ENCODE assay signal across 10 cellular contexts in genomic region chr3:158808697-158809096, GRCh38. TPM values are rescaled to one million over a fixed set of nuclear protein-coding genes. Genes with fewer than 3 reads are reported as not detected.
DNase-seq lines count a peak whose midpoint lies in the region; ATAC-seq and TF ChIP-seq lines count a peak whose summit lies in the region.
"Had no signal": no experiment of that assay in that cellular context is flagged by ENCODE, and none has a peak within 500 bp of the region (broad histone marks: within the 10 kb centered on the region; RNA-seq: fewer than 3 reads in every experiment).

No MANE protein-coding gene starts in this region.

- 36 to 46% methylated on average over 3 of the region's 3 CpGs for WGBS in GM23248 (ENCODE audit: low coverage in 1 of 2, low lambda C conversion rate in 2 of 2, missing lambda C conversion rate in 2 of 2), 2 experiments

- CTCF ChIA-PET in CD8-positive, alpha-beta T cell (lab: Charles Lee) = interaction anchor here (1.4 kb wide), 1 partner anchor 149 kb away, joined by 4 read pairs; no protein-coding TSS in a partner anchor

- H2AFZ ChIP-seq in GM23248 (no peak overlapping the region), osteoblast (ENCODE audit: low read length) (no peak overlapping the region)

- no peaks in the 10 kb centered on the region for H3K9me2 ChIP-seq in GM23248 (ENCODE audit: insufficient read depth)

- peak overlapping the region; percentile 52 for H3K27ac ChIP-seq in GM23248
- H3K27ac ChIP-seq in osteoblast (ENCODE audit: low read depth, low read length) = peak overlapping the region; percentile 48
- no peak overlapping the region for H3K27ac ChIP-seq in CD8-positive, alpha-beta T cell (ENCODE audit: low read depth, low read length)

- H3K9me3 ChIP-seq in GM23248 (ENCODE audit: low read depth) = no peaks in the 10 kb centered on the region
- H3K9me3 ChIP-seq in osteoblast (ENCODE audit: low read depth, low read length) = no peaks in the 10 kb centered on the region
- H3K9me3 ChIP-seq in CD8-positive, alpha-beta T cell (ENCODE audit: low read length) = no peaks in the 10 kb centered on the region

- H3K9ac ChIP-seq in GM23248 = no peak overlapping the region

- H3K4me3 ChIP-seq in GM23248 (no peak overlapping the region), osteoblast (ENCODE audit: insufficient read depth, low read length) (no peak overlapping the region)
- H3K4me3 ChIP-seq in CD8-positive, alpha-beta T cell (ENCODE audit: low read depth, low read length) = no peak overlapping the region

- peaks cover 23% of the 10 kb centered on the region for H3F3A ChIP-seq in GM23248 (ENCODE audit: insufficient read depth)

- no peaks in the 10 kb centered on the region for H3K27me3 Mint-ChIP-seq in CD8-positive, alpha-beta T cell (ENCODE audit: low read depth)

- no peaks in the 10 kb centered on the region for H3K27me3 ChIP-seq in GM23248 (replicated peaks; ENCODE audit: insufficient read depth)
- no peaks in the 10 kb centered on the region for H3K27me3 ChIP-seq in osteoblast (ENCODE audit: insufficient read depth, low read length)
- no peaks in the 10 kb centered on the region for H3K27me3 ChIP-seq in CD8-positive, alpha-beta T cell (ENCODE audit: insufficient read depth, low read length)

- H3K9me3 Mint-ChIP-seq in CD8-positive, alpha-beta T cell = no peaks in the 10 kb centered on the region

- intact Hi-C loops in CD8-positive, alpha-beta T cell (cut with DNase I, micrococcal nuclease) = loop anchor here in 1 of 2 experiments (10.0 kb wide), 1 partner anchor 694 kb away; the partner anchor contains the start of gene RSRC1

- no peak overlapping the region for H3K4me3 Mint-ChIP-seq in CD8-positive, alpha-beta T cell

- H4K20me1 ChIP-seq in GM23248 (ENCODE audit: insufficient read depth) = no peaks in the 10 kb centered on the region
- H4K20me1 ChIP-seq in osteoblast (ENCODE audit: insufficient read depth, low read length) = peaks cover 5% of the 10 kb centered on the region

- H3K36me3 Mint-ChIP-seq in CD8-positive, alpha-beta T cell = peaks cover 77% of the 10 kb centered on the region

- POLR2A ChIA-PET in CD8-positive, alpha-beta T cell (lab: Charles Lee) = no interaction called here

- peaks cover 30% of the 10 kb centered on the region for H3K4me1 Mint-ChIP-seq in CD8-positive, alpha-beta T cell (ENCODE audit: low read depth)

- TF ChIP-seq CTCF in osteoblast (IDR thresholded peaks at IDR 0.05; ENCODE audit: extremely low read depth, low read depth, low read length) = no peak
- no peak for TF ChIP-seq CTCF in GM10266 (IDR thresholded peaks at IDR 0.05; ENCODE audit: control insufficient read depth, insufficient read depth, low read depth, missing control alignments)
- no peak for TF ChIP-seq CTCF in CD8-positive, alpha-beta T cell (IDR thresholded peaks at IDR 0.05)

- in situ Hi-C loops in GM23248 (cut with MboI) = no loop called here

- H3K79me2 ChIP-seq in GM23248 (ENCODE audit: insufficient read depth) (peaks cover 36% of the 10 kb centered on the region), osteoblast (ENCODE audit: insufficient read depth, low read length) (peaks cover 39% of the 10 kb centered on the region)

- no peak for ATAC-seq in CD8-positive, alpha-beta T cell

- peaks cover 26% of the 10 kb centered on the region for H3K4me1 ChIP-seq in GM23248 (ENCODE audit: insufficient read depth)
- H3K4me1 ChIP-seq in osteoblast (ENCODE audit: insufficient read depth, low read length) = peaks cover 14% of the 10 kb centered on the region
- H3K4me1 ChIP-seq in CD8-positive, alpha-beta T cell (ENCODE audit: insufficient read depth, low read length) = peaks cover 13% of the 10 kb centered on the region

- peaks cover 51% of the 10 kb centered on the region for H3K36me3 ChIP-seq in GM23248 (ENCODE audit: low read depth)
- H3K36me3 ChIP-seq in osteoblast (ENCODE audit: insufficient read depth, low read length) = peaks cover 80% of the 10 kb centered on the region
- peaks cover 47% of the 10 kb centered on the region for H3K36me3 ChIP-seq in CD8-positive, alpha-beta T cell (ENCODE audit: insufficient read depth, low read length)

- H3K27ac Mint-ChIP-seq in CD8-positive, alpha-beta T cell = no peak overlapping the region

- peak; percentile 91 for DNase-seq in GM23248
- DNase-seq in MV-4-11 (lab: John Stamatoyannopoulos, UW) = peak; percentile 79
- DNase-seq in astrocyte of the hippocampus (ENCODE audit: low read depth, low spot score) = peak; percentile 81
- no peak for DNase-seq in osteoblast (ENCODE audit: insufficient read length, low spot score, missing footprints)
- no peak for DNase-seq in GM10266 (ENCODE audit: extremely low spot score)
- DNase-seq in stimulated activated naive CD4-positive, alpha-beta T cell treated with Interleukin-2 at 50 U/mL for 16 hours (lab: John Stamatoyannopoulos, UW) = no peak
- no peak for DNase-seq in CD8-positive, alpha-beta T cell
- DNase-seq: activated CD8-positive, alpha-beta memory T cell treated with anti-CD3 and anti-CD28 coated beads, Interleukin-2, amount 50 U/mL, for 4 hours; NCI-H146; occipital lobe had no signal

- peak overlapping the region; percentile 7 for H3K4me2 ChIP-seq in GM23248 (ENCODE audit: unreplicated experiment)
- H3K4me2 ChIP-seq in osteoblast (ENCODE audit: insufficient read depth, low read length) = peak overlapping the region; percentile 2

RNA-seq across cellular contexts. Expression of gene MFSD1, which starts 6.8 kb away (rescaled TPM):
- 159 and 177 TPM in 2 replicates for total RNA-seq in GM23248 (2014; rRNA removed; shearing (Covaris generic))
- polyA plus RNA-seq in GM23248 (2016; fragmentation: Nextera tagmentation; extraction: Ambion mirVana) = 92.0 and 100 TPM in 2 replicates
- 170 and 183 TPM in 2 replicates for total RNA-seq in osteoblast
- 1 to 10 TPM; 5.3 to 6.3 TPM for total RNA-seq in CD8-positive, alpha-beta T cell

Comparison
In these comparisons a context has a peak if more than half of its experiments do, and no peak if none do; other contexts are left out.
1. DNase-seq: peak in GM23248 (single experiment), MV-4-11 (single experiment) and astrocyte of the hippocampus (single experiment); none in osteoblast (single experiment), GM10266 (single experiment), stimulated activated naive CD4-positive, alpha-beta T cell treated with Interleukin-2 at 50 U/mL for 16 hours (single experiment) and CD8-positive, alpha-beta T cell (0 of 7).
2. RNA of gene MFSD1, which starts 6.8 kb away (total RNA-seq): 159 to 177 TPM in GM23248 and 170 to 183 TPM in osteoblast; 5.3 to 6.3 TPM in CD8-positive, alpha-beta T cell; every median in the first group is over 10 times any median in the second.